ENCODE assay signal across 18 cellular contexts in the genomic region with DNA sequence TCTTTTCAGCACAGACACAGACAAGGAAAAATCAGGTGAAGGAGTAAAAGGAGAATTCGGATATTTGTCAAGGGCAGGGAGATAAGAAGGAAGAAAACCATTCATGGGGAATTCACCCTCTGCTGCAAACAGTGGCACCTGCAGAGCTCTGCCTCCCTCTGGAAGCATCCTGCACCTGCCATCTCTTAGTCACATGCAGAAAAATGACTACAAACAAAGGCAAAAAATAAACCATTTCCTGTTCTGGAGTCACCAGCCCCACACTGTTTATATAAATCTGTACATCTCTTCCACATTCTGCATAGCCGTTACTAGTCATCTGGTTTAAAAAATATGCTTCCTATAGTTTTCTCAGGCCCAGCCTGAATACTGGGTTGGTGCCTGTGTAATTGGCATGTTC.
A peak's percentile ranks its signal among the peaks of the same experiment; 100 is the strongest.
DNase-seq lines count a peak whose midpoint lies in the region; ATAC-seq and TF ChIP-seq lines count a peak whose summit lies in the region.
"Had no signal": no experiment of that assay in that cellular context is flagged by ENCODE, and none has a peak within 500 bp of the region (broad histone marks: within the 10 kb centered on the region; RNA-seq: fewer than 3 reads in every experiment).

No MANE protein-coding gene starts in this region.

- no peaks in the 10 kb centered on the region for H3K9me3 ChIP-seq in mucosa of descending colon
- H3K9me3 ChIP-seq: neutrophil, psoas muscle had no signal

- DNase-seq in NCI-H510A (lab: John Stamatoyannopoulos, UW) (peak; percentile 1), NCI-H510A treated with DMSO at 0.1 percent for 48 hours (lab: John Stamatoyannopoulos, UW) (no peak), NAMALWA (ENCODE audit: low spot score) (peak; percentile 12), mucosa of descending colon (peak in 1 of 3 donors; percentile 25), D341Med (ENCODE audit: low spot score) (no peak), NCI-H345 treated with DMSO at 0.1 percent for 48 hours (lab: John Stamatoyannopoulos, UW; ENCODE audit: unreplicated experiment) (no peak)
- DNase-seq in activated effector memory CD4-positive, alpha-beta T cell treated with Interleukin-2 at 50 U/mL for 16 hours: no peak
- DNase-seq: 8988T; activated CD4-positive, alpha-beta T cell treated with anti-CD3 and anti-CD28 coated beads, Interleukin-2, amount 50 U/mL, for 1 hour; activated CD8-positive, alpha-beta memory T cell treated with anti-CD3 and anti-CD28 coated beads, Interleukin-2, amount 10 ng/mL, durations not matched to agents 7 days and 5 days; AML-193; KG1; NCI-H1436 treated with DMSO at 0.1 percent for 48 hours; psoas muscle; T-helper 9 cell; WERI-Rb-1 had no signal

- no peak for TF ChIP-seq CTCF in mucosa of descending colon (IDR thresholded peaks at IDR 0.05)

- no peaks in the 10 kb centered on the region for H3K4me1 ChIP-seq in mucosa of descending colon (ENCODE audit: low read depth)
- H3K4me1 ChIP-seq: psoas muscle had no signal

- peak overlapping the region; percentile 48 for H3K27ac ChIP-seq in angular gyrus (ENCODE audit: low read depth, low read length)
- H3K27ac ChIP-seq: neutrophil, psoas muscle, WERI-Rb-1 had no signal

- ATAC-seq in mucosa of descending colon: peak; percentile 84
- ATAC-seq: activated CD8-positive, alpha-beta memory T cell treated with anti-CD3 and anti-CD28 coated beads, Interleukin-2, amount 10 ng/mL, durations not matched to agents 7 days and 5 days; psoas muscle had no signal

- no peaks in the 10 kb centered on the region for H3K36me3 ChIP-seq in mucosa of descending colon (ENCODE audit: low read depth)
- H3K36me3 ChIP-seq: neutrophil, WERI-Rb-1 had no signal

- no peak overlapping the region for H3K4me3 ChIP-seq in mucosa of descending colon
- H3K4me3 ChIP-seq: psoas muscle had no signal

- intact Hi-C loops in mucosa of descending colon (cut with DNase I, micrococcal nuclease): no loop called here

Comparison
In these comparisons a context has a peak if more than half of its experiments do, and no peak if none do; other contexts are left out.
1. DNase-seq: peak in NCI-H510A (single experiment) and NAMALWA (single experiment); none in NCI-H510A treated with DMSO at 0.1 percent for 48 hours (single experiment), D341Med (single experiment), activated effector memory CD4-positive, alpha-beta T cell treated with Interleukin-2 at 50 U/mL for 16 hours (single experiment) and NCI-H345 treated with DMSO at 0.1 percent for 48 hours (single experiment).